ENCODE assay signal across 1 cellular context in genomic region chr1:20640183-20640597, GRCh38.
TF ChIP-seq lines count a peak whose summit lies in the region.

No MANE protein-coding gene starts in this region.

TF ChIP-seq in H1, 55 proteins besides CTCF, POLR2A, EP300 and RAD21:
- TF ChIP-seq CEBPB (IDR thresholded peaks at IDR 0.05; ENCODE audit: low read depth, low read length) (peak; percentile 56; the same call in 1 of the 2 replicates), EZH2 (IDR thresholded peaks at IDR 0.05; ENCODE audit: low read depth, low read length, severe bottlenecking) (no peak)
TF ChIP-seq in H1: peak in this region for 1.
